In the genomic region with DNA sequence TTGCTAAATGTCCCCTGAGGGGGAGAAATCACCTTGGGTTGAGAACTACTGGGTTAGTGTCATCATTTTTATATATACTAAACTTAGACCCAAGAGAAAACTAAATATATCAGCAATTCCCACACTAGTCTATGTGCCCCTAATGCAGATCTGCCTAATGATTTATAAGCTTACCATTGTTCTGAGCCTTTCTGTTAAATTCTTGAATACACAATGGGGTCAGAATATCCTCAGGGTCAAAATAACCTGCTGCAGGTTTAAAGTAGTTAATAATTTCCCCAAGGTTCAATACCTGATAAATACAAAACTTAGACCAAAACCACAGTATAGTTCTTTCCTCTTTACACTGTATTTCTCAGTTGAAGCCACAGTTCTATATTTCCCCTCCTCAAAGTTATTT, we compare ENCODE assay signal across 14 cellular contexts.
"Had no signal": no experiment of that assay in that cellular context is flagged by ENCODE, and none has a peak within 500 bp of the region (broad histone marks: within the 10 kb centered on the region; RNA-seq: fewer than 3 reads in every experiment).

No MANE protein-coding gene starts in this region.

- H3K27ac ChIP-seq: esophagus squamous epithelium, lower lobe of right lung, thyroid gland had no signal

- H3K4me3 ChIP-seq: body of pancreas, esophagus squamous epithelium, lower lobe of right lung, thyroid gland had no signal

- ATAC-seq: body of pancreas; effector memory CD8-positive, alpha-beta T cell had no signal

- H3K9me3 ChIP-seq: body of pancreas, esophagus squamous epithelium, lower lobe of right lung, thyroid gland had no signal

- H3K36me3 ChIP-seq: esophagus squamous epithelium, lower lobe of right lung, thyroid gland had no signal

- H3K27me3 ChIP-seq: body of pancreas, esophagus squamous epithelium, thyroid gland had no signal

- DNase-seq: activated CD4-positive, alpha-beta T cell treated with anti-CD3 and anti-CD28 coated beads for 36 hours; activated CD4-positive, alpha-beta T cell treated with anti-CD3 and anti-CD28 coated beads, Interleukin-2, amount 50 U/mL, for 48 hours; activated gamma-delta T cell treated with Interleukin-2 at 50 U/mL for 16 hours; activated naive CD8-positive, alpha-beta T cell treated with anti-CD3 and anti-CD28 coated beads, Interleukin-2, amount 10 ng/mL, durations not matched to agents 7 days and 5 days; activated T-cell treated with anti-CD3 and anti-CD28 coated beads for 4 hours; body of pancreas; dermis blood vessel endothelial cell; effector memory CD8-positive, alpha-beta T cell; esophagus squamous epithelium; stimulated activated CD4-positive, alpha-beta T cell treated with anti-CD3 and anti-CD28 coated beads, Interleukin-12 subunit alpha, Interleukin-12 subunit beta, amount 100 ng/mL, for 4 hours; stimulated activated CD4-positive, alpha-beta T cell treated with anti-CD3 and anti-CD28 coated beads, Interleukin-1b, Interleukin-23, amount 100 ng/mL, for 48 hours; stimulated activated naive CD4-positive, alpha-beta T cell treated with Interleukin-2 at 50 U/mL for 16 hours; thyroid gland had no signal
